In genomic region chr20:49290608-49291191, GRCh38 we compare ENCODE assay signal across 13 cellular contexts. TPM values are rescaled to one million over a fixed set of nuclear protein-coding genes. Genes with fewer than 3 reads are reported as not detected.
DNase-seq lines count a peak whose midpoint lies in the region; ATAC-seq and TF ChIP-seq lines count a peak whose summit lies in the region.
"Had no signal": no experiment of that assay in that cellular context is flagged by ENCODE, and none has a peak within 500 bp of the region (broad histone marks: within the 10 kb centered on the region; RNA-seq: fewer than 3 reads in every experiment).

No MANE protein-coding gene starts in this region.

- peaks cover 37% of the 10 kb centered on the region for H3K4me1 ChIP-seq in PC-3 (ENCODE audit: insufficient read depth, low read length)
- H3K4me1 ChIP-seq: uterus had no signal

- no peak overlapping the region for H3K4me2 ChIP-seq in PC-3 (ENCODE audit: low read length)

- no peaks in the 10 kb centered on the region for H3K27me3 ChIP-seq in PC-3 (ENCODE audit: low read length)
- H3K27me3 ChIP-seq: uterus had no signal

- no peak overlapping the region for H3K27ac ChIP-seq in PC-3 (ENCODE audit: low read length)
- H3K27ac ChIP-seq: skin epidermis, uterus had no signal

- no peak for DNase-seq in activated naive CD4-positive, alpha-beta T cell (lab: John Stamatoyannopoulos, UW)
- DNase-seq in PC-3 (no peak), retina (no peak)
- DNase-seq in effector memory CD8-positive, alpha-beta T cell: no peak
- no peak for DNase-seq in activated effector memory CD4-positive, alpha-beta T cell treated with anti-CD3 and anti-CD28 coated beads, Interleukin-2, amount 50 U/mL, for 16 hours
- DNase-seq: AML-193, GOT3, NCI-H2029 treated with DMSO at 0.1 percent for 48 hours, uterus had no signal

- no peaks in the 10 kb centered on the region for H3K9me2 ChIP-seq in PC-3 (replicated peaks; ENCODE audit: low read length)

- ATAC-seq in PC-3: no peak; the same call in 1 of the 2 replicates
- ATAC-seq in effector memory CD8-positive, alpha-beta T cell (replicated peaks): no peak
- no peak for ATAC-seq in GM19324 (IDR thresholded peaks at IDR 0.05; ENCODE audit: low FRiP score, unreplicated experiment)

- BruUV-seq in PC-3 (replicated peaks; lab: Mats Ljungman, UMichigan): TSS peak; percentile 0

- intact Hi-C loops in PC-3 (cut with micrococcal nuclease): no loop called here

- peak overlapping the region; percentile 45 for H3K4me3 Mint-ChIP-seq in activated naive CD4-positive, alpha-beta T cell treated with anti-CD3 and anti-CD28 coated beads, Interleukin-2, amount 50 U/mL, for 24 hours
- H3K4me3 Mint-ChIP-seq in effector memory CD8-positive, alpha-beta T cell: no peak overlapping the region
- no peak overlapping the region for H3K4me3 Mint-ChIP-seq in stimulated activated naive CD8-positive, alpha-beta T cell treated with anti-CD3 and anti-CD28 coated beads, Interleukin-15, Interleukin-2, amounts not matched to agents 100 ng/mL and 50 ng/mL, for 24 hours

- peak overlapping the region; percentile 89 for H3K27ac Mint-ChIP-seq in activated naive CD4-positive, alpha-beta T cell treated with anti-CD3 and anti-CD28 coated beads, Interleukin-2, amount 50 U/mL, for 24 hours
- H3K27ac Mint-ChIP-seq in effector memory CD8-positive, alpha-beta T cell: peak overlapping the region; percentile 67 to 83
- peak overlapping the region; percentile 81 for H3K27ac Mint-ChIP-seq in stimulated activated naive CD8-positive, alpha-beta T cell treated with anti-CD3 and anti-CD28 coated beads, Interleukin-15, Interleukin-2, amounts not matched to agents 100 ng/mL and 50 ng/mL, for 24 hours

- no peak overlapping the region for H3K4me3 ChIP-seq in PC-3 (ENCODE audit: low read length)
- H3K4me3 ChIP-seq: skin epidermis, uterus had no signal

- peaks cover 48% of the 10 kb centered on the region for H4K20me1 ChIP-seq in PC-3 (ENCODE audit: low read length)

- H2AFZ ChIP-seq in PC-3 (ENCODE audit: low read length): no peak overlapping the region

- H3K79me2 ChIP-seq in PC-3 (ENCODE audit: low read length): peaks cover 23% of the 10 kb centered on the region

- POLR2A ChIA-PET in PC-3 (lab: Charles Lee; ENCODE audit: unreplicated experiment): no interaction called here

- no peak overlapping the region for H3K9ac ChIP-seq in PC-3 (ENCODE audit: low read length)

- peaks cover 65% of the 10 kb centered on the region for H3K36me3 Mint-ChIP-seq in activated naive CD4-positive, alpha-beta T cell treated with anti-CD3 and anti-CD28 coated beads, Interleukin-2, amount 50 U/mL, for 24 hours
- H3K36me3 Mint-ChIP-seq in effector memory CD8-positive, alpha-beta T cell (ENCODE audit: insufficient read depth): peaks cover 60% of the 10 kb centered on the region
- H3K36me3 Mint-ChIP-seq in stimulated activated naive CD8-positive, alpha-beta T cell treated with anti-CD3 and anti-CD28 coated beads, Interleukin-15, Interleukin-2, amounts not matched to agents 100 ng/mL and 50 ng/mL, for 24 hours (ENCODE audit: low read depth): peaks cover 84% of the 10 kb centered on the region

- H3F3A ChIP-seq in PC-3 (ENCODE audit: low read length, unreplicated experiment): peaks cover 58% of the 10 kb centered on the region

- peaks cover 5% of the 10 kb centered on the region for H3K9me3 Mint-ChIP-seq in activated naive CD4-positive, alpha-beta T cell treated with anti-CD3 and anti-CD28 coated beads, Interleukin-2, amount 50 U/mL, for 24 hours
- H3K9me3 Mint-ChIP-seq in effector memory CD8-positive, alpha-beta T cell: peaks cover 11 to 17% of the 10 kb centered on the region in 2 donors
- H3K9me3 Mint-ChIP-seq in stimulated activated naive CD8-positive, alpha-beta T cell treated with anti-CD3 and anti-CD28 coated beads, Interleukin-15, Interleukin-2, amounts not matched to agents 100 ng/mL and 50 ng/mL, for 24 hours: no peaks in the 10 kb centered on the region

- H3K4me1 Mint-ChIP-seq in activated naive CD4-positive, alpha-beta T cell treated with anti-CD3 and anti-CD28 coated beads, Interleukin-2, amount 50 U/mL, for 24 hours: peaks cover 35% of the 10 kb centered on the region
- H3K4me1 Mint-ChIP-seq in effector memory CD8-positive, alpha-beta T cell (ENCODE audit: low read depth in 2 of 2): peaks cover 14 to 17% of the 10 kb centered on the region in 2 donors
- peaks cover 31% of the 10 kb centered on the region for H3K4me1 Mint-ChIP-seq in stimulated activated naive CD8-positive, alpha-beta T cell treated with anti-CD3 and anti-CD28 coated beads, Interleukin-15, Interleukin-2, amounts not matched to agents 100 ng/mL and 50 ng/mL, for 24 hours (ENCODE audit: low read depth)

- TF ChIP-seq CTCF in PC-3 (conservative IDR thresholded peaks at IDR 0.05; ENCODE audit: low read depth, low read length): no peak

- no peaks in the 10 kb centered on the region for H3K27me3 Mint-ChIP-seq in activated naive CD4-positive, alpha-beta T cell treated with anti-CD3 and anti-CD28 coated beads, Interleukin-2, amount 50 U/mL, for 24 hours
- H3K27me3 Mint-ChIP-seq in effector memory CD8-positive, alpha-beta T cell: no peaks in the 10 kb centered on the region
- no peaks in the 10 kb centered on the region for H3K27me3 Mint-ChIP-seq in stimulated activated naive CD8-positive, alpha-beta T cell treated with anti-CD3 and anti-CD28 coated beads, Interleukin-15, Interleukin-2, amounts not matched to agents 100 ng/mL and 50 ng/mL, for 24 hours

- peaks cover 14% of the 10 kb centered on the region; the same call in 1 of the 2 replicates for H3K9me3 ChIP-seq in PC-3 (ENCODE audit: low read length)

- H3K36me3 ChIP-seq in PC-3 (ENCODE audit: low read depth, low read length): peaks cover 62% of the 10 kb centered on the region
- H3K36me3 ChIP-seq: uterus had no signal

- CTCF ChIA-PET in PC-3 (lab: Charles Lee): no interaction called here

RNA-seq across cellular contexts. Expression of gene ZNFX1, which starts 12.8 kb away (rescaled TPM):
- total RNA-seq in PC-3 (2014; rRNA removed): 18.8 and 18.9 TPM in 2 replicates
